In genomic region chr6:36028088-36028886, GRCh38 we compare ENCODE assay signal across 1 cellular context.
TF ChIP-seq lines count a peak whose summit lies in the region.

No MANE protein-coding gene starts in this region.

TF ChIP-seq in HepG2, 621 proteins besides CTCF, POLR2A, EP300 and RAD21 (continued from another document and continues in another):
- TF ChIP-seq, protein P1, sequence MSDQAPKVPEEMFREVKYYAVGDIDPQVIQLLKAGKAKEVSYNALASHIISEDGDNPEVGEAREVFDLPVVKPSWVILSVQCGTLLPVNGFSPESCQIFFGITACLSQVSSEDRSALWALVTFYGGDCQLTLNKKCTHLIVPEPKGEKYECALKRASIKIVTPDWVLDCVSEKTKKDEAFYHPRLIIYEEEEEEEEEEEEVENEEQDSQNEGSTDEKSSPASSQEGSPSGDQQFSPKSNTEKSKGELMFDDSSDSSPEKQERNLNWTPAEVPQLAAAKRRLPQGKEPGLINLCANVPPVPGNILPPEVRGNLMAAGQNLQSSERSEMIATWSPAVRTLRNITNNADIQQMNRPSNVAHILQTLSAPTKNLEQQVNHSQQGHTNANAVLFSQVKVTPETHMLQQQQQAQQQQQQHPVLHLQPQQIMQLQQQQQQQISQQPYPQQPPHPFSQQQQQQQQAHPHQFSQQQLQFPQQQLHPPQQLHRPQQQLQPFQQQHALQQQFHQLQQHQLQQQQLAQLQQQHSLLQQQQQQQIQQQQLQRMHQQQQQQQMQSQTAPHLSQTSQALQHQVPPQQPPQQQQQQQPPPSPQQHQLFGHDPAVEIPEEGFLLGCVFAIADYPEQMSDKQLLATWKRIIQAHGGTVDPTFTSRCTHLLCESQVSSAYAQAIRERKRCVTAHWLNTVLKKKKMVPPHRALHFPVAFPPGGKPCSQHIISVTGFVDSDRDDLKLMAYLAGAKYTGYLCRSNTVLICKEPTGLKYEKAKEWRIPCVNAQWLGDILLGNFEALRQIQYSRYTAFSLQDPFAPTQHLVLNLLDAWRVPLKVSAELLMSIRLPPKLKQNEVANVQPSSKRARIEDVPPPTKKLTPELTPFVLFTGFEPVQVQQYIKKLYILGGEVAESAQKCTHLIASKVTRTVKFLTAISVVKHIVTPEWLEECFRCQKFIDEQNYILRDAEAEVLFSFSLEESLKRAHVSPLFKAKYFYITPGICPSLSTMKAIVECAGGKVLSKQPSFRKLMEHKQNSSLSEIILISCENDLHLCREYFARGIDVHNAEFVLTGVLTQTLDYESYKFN (CRISPR knock-in tag; conservative IDR thresholded peaks at IDR 0.05): no peak
- TF ChIP-seq KAT2B (IDR thresholded peaks at IDR 0.05; ENCODE audit: borderline replicate concordance, low read depth, low read length) (no peak), PAF1 (CRISPR knock-in tag; IDR thresholded peaks at IDR 0.05) (no peak), ZMYM3 (CRISPR knock-in tag; IDR thresholded peaks at IDR 0.05) (no peak; the same call in 1 of the 2 replicates), ZNF235 (CRISPR knock-in tag; IDR thresholded peaks at IDR 0.05; ENCODE audit: borderline replicate concordance) (no peak), NFRKB (IDR thresholded peaks at IDR 0.05) (no peak), HMG20A (CRISPR knock-in tag; IDR thresholded peaks at IDR 0.05; ENCODE audit: borderline replicate concordance) (no peak), HOXD1 (CRISPR knock-in tag; IDR thresholded peaks at IDR 0.05) (0 out of 2 replicates have a peak, but pooled peaks have one; percentile 6), ZNF432 (CRISPR knock-in tag; IDR thresholded peaks at IDR 0.05; ENCODE audit: borderline replicate concordance) (no peak), KIAA2018 (CRISPR knock-in tag; IDR thresholded peaks at IDR 0.05; ENCODE audit: borderline replicate concordance) (no peak), ZNF101 (CRISPR knock-in tag; IDR thresholded peaks at IDR 0.05; ENCODE audit: borderline replicate concordance, low read depth) (no peak), CBX2 (IDR thresholded peaks at IDR 0.05; ENCODE audit: low read depth, low read length) (no peak), CBX2 (CRISPR knock-in tag; IDR thresholded peaks at IDR 0.05; ENCODE audit: low read depth) (no peak), ZNF496 (CRISPR knock-in tag; IDR thresholded peaks at IDR 0.05; ENCODE audit: insufficient replicate concordance) (no peak), MLX (CRISPR knock-in tag; IDR thresholded peaks at IDR 0.05) (no peak), IRF1 (CRISPR knock-in tag; IDR thresholded peaks at IDR 0.05; ENCODE audit: low read depth) (no peak), TAF15 (IDR thresholded peaks at IDR 0.05; ENCODE audit: low read depth, low read length, poor library complexity, severe bottlenecking) (no peak), NFKB2 (CRISPR knock-in tag; IDR thresholded peaks at IDR 0.05; ENCODE audit: borderline replicate concordance) (no peak), ZNF605 (CRISPR knock-in tag; IDR thresholded peaks at IDR 0.05) (peak; percentile 47; the same call in 1 of the 2 replicates), ZFP1 (CRISPR knock-in tag; IDR thresholded peaks at IDR 0.05) (no peak), ADNP (CRISPR knock-in tag; IDR thresholded peaks at IDR 0.05) (no peak), ZFP82 (CRISPR knock-in tag; IDR thresholded peaks at IDR 0.05; ENCODE audit: borderline replicate concordance) (no peak), SUZ12 (IDR thresholded peaks at IDR 0.05; ENCODE audit: low read depth, low read length) (no peak), TMF1 (CRISPR knock-in tag; IDR thresholded peaks at IDR 0.05; ENCODE audit: low read depth) (no peak; the same call in none of the 2 replicates), CCDC6 (CRISPR knock-in tag; IDR thresholded peaks at IDR 0.05) (no peak), ZNF792 (CRISPR knock-in tag; IDR thresholded peaks at IDR 0.05) (no peak), KLF12 (CRISPR knock-in tag; IDR thresholded peaks at IDR 0.05; ENCODE audit: borderline replicate concordance) (no peak), ZNF451 (CRISPR knock-in tag; IDR thresholded peaks at IDR 0.05) (no peak), MED13 (CRISPR knock-in tag; IDR thresholded peaks at IDR 0.05) (no peak), SRSF1 (optimal IDR thresholded peaks at IDR 0.05; ENCODE audit: low read depth, low read length) (no peak), POLR2AphosphoS5 (IDR thresholded peaks at IDR 0.05; ENCODE audit: low read depth, low read length) (no peak), ZNF543 (CRISPR knock-in tag; IDR thresholded peaks at IDR 0.05) (0 out of 2 replicates have a peak, but pooled peaks have one; percentile 50), ZNF350 (CRISPR knock-in tag; IDR thresholded peaks at IDR 0.05; ENCODE audit: borderline replicate concordance, low read depth) (0 out of 2 replicates have a peak, but pooled peaks have one; percentile 49), NFATC3 (CRISPR knock-in tag; IDR thresholded peaks at IDR 0.05) (no peak), TARDBP (CRISPR knock-in tag; IDR thresholded peaks at IDR 0.05) (no peak; the same call in 1 of the 2 replicates), HNF4A (CRISPR knock-in tag; IDR thresholded peaks at IDR 0.05) (no peak), ARNT2 (CRISPR knock-in tag; IDR thresholded peaks at IDR 0.05; ENCODE audit: low read depth) (no peak; the same call in 1 of the 2 replicates), YY1 (IDR thresholded peaks at IDR 0.05; ENCODE audit: insufficient read depth, insufficient replicate concordance, low read depth, low read length) (no peak), BRCA1 (CRISPR knock-in tag; IDR thresholded peaks at IDR 0.05) (no peak), ZNF431 (CRISPR knock-in tag; IDR thresholded peaks at IDR 0.05; ENCODE audit: borderline replicate concordance, low read depth) (peak; percentile 27; the same call in 1 of the 2 replicates), THAP8 (CRISPR knock-in tag; IDR thresholded peaks at IDR 0.05; ENCODE audit: borderline replicate concordance) (no peak), JDP2 (CRISPR knock-in tag; IDR thresholded peaks at IDR 0.05; ENCODE audit: borderline replicate concordance) (no peak), CREB1 (IDR thresholded peaks at IDR 0.05) (no peak), CREB1 (CRISPR knock-in tag; IDR thresholded peaks at IDR 0.05) (no peak), ZNF724P (CRISPR knock-in tag; IDR thresholded peaks at IDR 0.05; ENCODE audit: borderline replicate concordance) (no peak), MIXL1 (CRISPR knock-in tag; IDR thresholded peaks at IDR 0.05) (no peak), ZNF33A (CRISPR knock-in tag; IDR thresholded peaks at IDR 0.05; ENCODE audit: borderline replicate concordance) (no peak)
- TF ChIP-seq, protein P2, sequence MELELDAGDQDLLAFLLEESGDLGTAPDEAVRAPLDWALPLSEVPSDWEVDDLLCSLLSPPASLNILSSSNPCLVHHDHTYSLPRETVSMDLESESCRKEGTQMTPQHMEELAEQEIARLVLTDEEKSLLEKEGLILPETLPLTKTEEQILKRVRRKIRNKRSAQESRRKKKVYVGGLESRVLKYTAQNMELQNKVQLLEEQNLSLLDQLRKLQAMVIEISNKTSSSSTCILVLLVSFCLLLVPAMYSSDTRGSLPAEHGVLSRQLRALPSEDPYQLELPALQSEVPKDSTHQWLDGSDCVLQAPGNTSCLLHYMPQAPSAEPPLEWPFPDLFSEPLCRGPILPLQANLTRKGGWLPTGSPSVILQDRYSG (CRISPR knock-in tag; IDR thresholded peaks at IDR 0.05): no peak
- TF ChIP-seq, protein P3, sequence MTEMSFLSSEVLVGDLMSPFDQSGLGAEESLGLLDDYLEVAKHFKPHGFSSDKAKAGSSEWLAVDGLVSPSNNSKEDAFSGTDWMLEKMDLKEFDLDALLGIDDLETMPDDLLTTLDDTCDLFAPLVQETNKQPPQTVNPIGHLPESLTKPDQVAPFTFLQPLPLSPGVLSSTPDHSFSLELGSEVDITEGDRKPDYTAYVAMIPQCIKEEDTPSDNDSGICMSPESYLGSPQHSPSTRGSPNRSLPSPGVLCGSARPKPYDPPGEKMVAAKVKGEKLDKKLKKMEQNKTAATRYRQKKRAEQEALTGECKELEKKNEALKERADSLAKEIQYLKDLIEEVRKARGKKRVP (CRISPR knock-in tag; IDR thresholded peaks at IDR 0.05): no peak
